Comparison of ENCODE assay signal across 27 cellular contexts in the genomic region with DNA sequence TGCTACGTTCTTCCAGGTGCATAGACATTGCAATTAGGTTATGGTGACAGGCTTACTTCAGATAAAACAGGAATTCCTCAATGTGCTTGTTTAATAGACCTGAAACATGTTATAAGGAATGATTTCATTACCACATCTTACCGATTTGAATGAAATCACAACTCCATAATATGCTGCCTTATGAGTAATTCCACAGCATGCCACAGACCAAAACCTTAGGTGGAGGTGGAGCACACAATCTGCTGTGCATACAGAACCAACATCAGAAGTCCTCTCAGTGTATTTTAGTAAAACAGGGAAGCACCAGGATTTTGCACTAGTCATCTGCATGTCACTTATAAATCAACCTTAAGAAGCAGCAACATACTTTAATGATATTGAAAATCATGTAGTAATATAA.
"Had no signal": no experiment of that assay in that cellular context is flagged by ENCODE, and none has a peak within 500 bp of the region (broad histone marks: within the 10 kb centered on the region; RNA-seq: fewer than 3 reads in every experiment).

No MANE protein-coding gene starts in this region.

- ATAC-seq: effector memory CD8-positive, alpha-beta T cell; esophagus mucosa; gastrocnemius medialis; heart right ventricle; left cardiac atrium; left lung; left ventricle myocardium superior; lower lobe of right lung had no signal

- H3K4me3 ChIP-seq: colonic mucosa, esophagus squamous epithelium, gastrocnemius medialis, heart right ventricle, left lung, lower lobe of right lung had no signal

- FAIRE-seq: endometrium, islet of Langerhans, keratinocyte had no signal

- H3K36me3 ChIP-seq: colonic mucosa, esophagus squamous epithelium, gastrocnemius medialis, heart right ventricle, left lung, lower lobe of right lung had no signal

- H3K4me3 Mint-ChIP-seq: dendritic cell treated with granulocyte-macrophage colony-stimulating factor and Interleukin-4, amounts not matched to agents 40 ng/mL and 50 ng/mL, for 4 days; effector memory CD8-positive, alpha-beta T cell; endodermal cell; memory B cell had no signal

- H3K27ac Mint-ChIP-seq: dendritic cell treated with granulocyte-macrophage colony-stimulating factor and Interleukin-4, amounts not matched to agents 40 ng/mL and 50 ng/mL, for 4 days; effector memory CD8-positive, alpha-beta T cell; endodermal cell; memory B cell had no signal

- H3K9me3 Mint-ChIP-seq: dendritic cell treated with granulocyte-macrophage colony-stimulating factor and Interleukin-4, amounts not matched to agents 40 ng/mL and 50 ng/mL, for 4 days; effector memory CD8-positive, alpha-beta T cell; endodermal cell had no signal

- DNase-seq: colonic mucosa; cortex of kidney; effector CD8-positive, alpha-beta T cell; effector memory CD8-positive, alpha-beta T cell; endodermal cell; erythroblast; esophagus squamous epithelium; foreskin fibroblast; foreskin melanocyte; gastrocnemius medialis; glutamatergic neuron; head of caudate nucleus; heart right ventricle; hippocampal formation; left cardiac atrium; left lung; left ventricle myocardium superior; lower lobe of right lung; mesendoderm; midbrain had no signal

- H3K4me1 Mint-ChIP-seq: endodermal cell, memory B cell had no signal

- H3K9me3 ChIP-seq: colonic mucosa, esophagus squamous epithelium, gastrocnemius medialis had no signal

- H3K27ac ChIP-seq: colonic mucosa, epithelial cell of prostate, esophagus squamous epithelium, gastrocnemius medialis, heart right ventricle, left lung, lower lobe of right lung had no signal

- H3K4me1 ChIP-seq: colonic mucosa, esophagus squamous epithelium, gastrocnemius medialis, heart right ventricle, left lung, lower lobe of right lung had no signal

- H3K36me3 Mint-ChIP-seq: memory B cell had no signal

- H3K27me3 Mint-ChIP-seq: dendritic cell treated with granulocyte-macrophage colony-stimulating factor and Interleukin-4, amounts not matched to agents 40 ng/mL and 50 ng/mL, for 4 days; memory B cell had no signal
